In genomic region chr2:7203056-7203467, GRCh38 we compare ENCODE assay signal across 8 cellular contexts.
DNase-seq lines count a peak whose midpoint lies in the region; ATAC-seq and TF ChIP-seq lines count a peak whose summit lies in the region.

No MANE protein-coding gene starts in this region.

- peak; percentile 84 to 85 for TF ChIP-seq RAD21 in liver (IDR thresholded peaks at IDR 0.05)

- H3K36me3 ChIP-seq in liver (ENCODE audit: control insufficient read depth in 4 of 4, insufficient read depth in 3 of 4, low read depth in 1 of 4, low read length in 3 of 4) = no peaks in the 10 kb centered on the region

- peaks cover 0 to 4% (median 0%) of the 10 kb centered on the region in 4 donors for H3K27me3 ChIP-seq in liver (ENCODE audit: control insufficient read depth in 4 of 4, insufficient read depth in 4 of 4, low read length in 3 of 4)

- H3K4me3 ChIP-seq in WI38 (ENCODE audit: low read depth, low read length) (no peak overlapping the region), liver (ENCODE audit: low read depth in 1 of 3, low read length in 3 of 3) (no peak overlapping the region)

- ATAC-seq in GM21723 (IDR thresholded peaks at IDR 0.05; ENCODE audit: unreplicated experiment) = peak; percentile 72
- ATAC-seq in GM21360 (IDR thresholded peaks at IDR 0.05; ENCODE audit: unreplicated experiment) = no peak

- no peak overlapping the region for H3K9ac ChIP-seq in liver (ENCODE audit: low read depth in 1 of 2, low read length in 2 of 2)

- no peak overlapping the region for H3K27ac ChIP-seq in liver (ENCODE audit: low read depth in 1 of 2, low read length in 2 of 2)

- no peaks in the 10 kb centered on the region for H3K4me1 ChIP-seq in liver (ENCODE audit: control insufficient read depth in 4 of 4, insufficient read depth in 4 of 4, low read length in 3 of 4)

- H3K9me3 ChIP-seq in liver (ENCODE audit: control insufficient read depth in 4 of 4, low read length in 3 of 4) = no peaks in the 10 kb centered on the region

- WGBS in liver = 1% methylated on average over 4 of the region's 4 CpGs

- peak; percentile 33; the same call in 1 of the 2 replicates for TF ChIP-seq CTCF in WI38 (IDR thresholded peaks at IDR 0.05; ENCODE audit: low read depth, low read length)
- peak; percentile 81 for TF ChIP-seq CTCF in liver (IDR thresholded peaks at IDR 0.05; ENCODE audit: low read depth, low read length, missing input control)

- peak; percentile 66 for DNase-seq in CD1c-positive myeloid dendritic cell (ENCODE audit: extremely low spot score)
- DNase-seq in NCI-H2196 (lab: John Stamatoyannopoulos, UW; ENCODE audit: unreplicated experiment) = peak; percentile 57
- DNase-seq in cerebellar cortex (ENCODE audit: low spot score) = peak; percentile 86
- DNase-seq in stimulated activated CD4-positive, alpha-beta T cell treated with anti-CD3 and anti-CD28 coated beads, TNF-alpha, amount 100 ng/mL, for 48 hours (ENCODE audit: low read depth in 3 of 3) = peak; percentile 17 to 41 (median 31)

TF ChIP-seq in liver, 16 proteins besides CTCF, POLR2A, EP300 and RAD21:
- no peak for TF ChIP-seq GABPA (IDR thresholded peaks at IDR 0.05 in 1 of 2, conservative IDR thresholded peaks at IDR 0.05 in 1 of 2)
- TF ChIP-seq YY1 (IDR thresholded peaks at IDR 0.05) = no peak
- TF ChIP-seq, protein P1, sequence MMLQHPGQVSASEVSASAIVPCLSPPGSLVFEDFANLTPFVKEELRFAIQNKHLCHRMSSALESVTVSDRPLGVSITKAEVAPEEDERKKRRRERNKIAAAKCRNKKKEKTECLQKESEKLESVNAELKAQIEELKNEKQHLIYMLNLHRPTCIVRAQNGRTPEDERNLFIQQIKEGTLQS (IDR thresholded peaks at IDR 0.05) = no peak
- TF ChIP-seq RXRA (IDR thresholded peaks at IDR 0.05) = no peak
- TF ChIP-seq EGR1 (IDR thresholded peaks at IDR 0.05; ENCODE audit: low read depth in 2 of 2) = no peak
- TF ChIP-seq NR2F2 (IDR thresholded peaks at IDR 0.05) = no peak
- TF ChIP-seq MAX (IDR thresholded peaks at IDR 0.05) = no peak
- no peak for TF ChIP-seq JUND (IDR thresholded peaks at IDR 0.05)
- TF ChIP-seq, protein P2, sequence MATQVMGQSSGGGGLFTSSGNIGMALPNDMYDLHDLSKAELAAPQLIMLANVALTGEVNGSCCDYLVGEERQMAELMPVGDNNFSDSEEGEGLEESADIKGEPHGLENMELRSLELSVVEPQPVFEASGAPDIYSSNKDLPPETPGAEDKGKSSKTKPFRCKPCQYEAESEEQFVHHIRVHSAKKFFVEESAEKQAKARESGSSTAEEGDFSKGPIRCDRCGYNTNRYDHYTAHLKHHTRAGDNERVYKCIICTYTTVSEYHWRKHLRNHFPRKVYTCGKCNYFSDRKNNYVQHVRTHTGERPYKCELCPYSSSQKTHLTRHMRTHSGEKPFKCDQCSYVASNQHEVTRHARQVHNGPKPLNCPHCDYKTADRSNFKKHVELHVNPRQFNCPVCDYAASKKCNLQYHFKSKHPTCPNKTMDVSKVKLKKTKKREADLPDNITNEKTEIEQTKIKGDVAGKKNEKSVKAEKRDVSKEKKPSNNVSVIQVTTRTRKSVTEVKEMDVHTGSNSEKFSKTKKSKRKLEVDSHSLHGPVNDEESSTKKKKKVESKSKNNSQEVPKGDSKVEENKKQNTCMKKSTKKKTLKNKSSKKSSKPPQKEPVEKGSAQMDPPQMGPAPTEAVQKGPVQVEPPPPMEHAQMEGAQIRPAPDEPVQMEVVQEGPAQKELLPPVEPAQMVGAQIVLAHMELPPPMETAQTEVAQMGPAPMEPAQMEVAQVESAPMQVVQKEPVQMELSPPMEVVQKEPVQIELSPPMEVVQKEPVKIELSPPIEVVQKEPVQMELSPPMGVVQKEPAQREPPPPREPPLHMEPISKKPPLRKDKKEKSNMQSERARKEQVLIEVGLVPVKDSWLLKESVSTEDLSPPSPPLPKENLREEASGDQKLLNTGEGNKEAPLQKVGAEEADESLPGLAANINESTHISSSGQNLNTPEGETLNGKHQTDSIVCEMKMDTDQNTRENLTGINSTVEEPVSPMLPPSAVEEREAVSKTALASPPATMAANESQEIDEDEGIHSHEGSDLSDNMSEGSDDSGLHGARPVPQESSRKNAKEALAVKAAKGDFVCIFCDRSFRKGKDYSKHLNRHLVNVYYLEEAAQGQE (IDR thresholded peaks at IDR 0.05) = no peak
- TF ChIP-seq HNF4A (conservative IDR thresholded peaks at IDR 0.05) = no peak
- TF ChIP-seq SP1 (IDR thresholded peaks at IDR 0.05) = no peak
- TF ChIP-seq FOXA1 (IDR thresholded peaks at IDR 0.05) = no peak
- TF ChIP-seq TAF1 (conservative IDR thresholded peaks at IDR 0.05) = no peak
- no peak for TF ChIP-seq HNF4G (IDR thresholded peaks at IDR 0.05)
- no peak for TF ChIP-seq FOXA2 (IDR thresholded peaks at IDR 0.05)
- no peak for TF ChIP-seq ZBTB33 (IDR thresholded peaks at IDR 0.05)

Comparison
In these comparisons a context has a peak if more than half of its experiments do, and no peak if none do; other contexts are left out.
1. DNase-seq: peak in every context shown above with its lines; median percentile 86 in cerebellar cortex; 66 in CD1c-positive myeloid dendritic cell; 57 in NCI-H2196; 31 in stimulated activated CD4-positive, alpha-beta T cell treated with anti-CD3 and anti-CD28 coated beads, TNF-alpha, amount 100 ng/mL, for 48 hours.